In the genomic region with DNA sequence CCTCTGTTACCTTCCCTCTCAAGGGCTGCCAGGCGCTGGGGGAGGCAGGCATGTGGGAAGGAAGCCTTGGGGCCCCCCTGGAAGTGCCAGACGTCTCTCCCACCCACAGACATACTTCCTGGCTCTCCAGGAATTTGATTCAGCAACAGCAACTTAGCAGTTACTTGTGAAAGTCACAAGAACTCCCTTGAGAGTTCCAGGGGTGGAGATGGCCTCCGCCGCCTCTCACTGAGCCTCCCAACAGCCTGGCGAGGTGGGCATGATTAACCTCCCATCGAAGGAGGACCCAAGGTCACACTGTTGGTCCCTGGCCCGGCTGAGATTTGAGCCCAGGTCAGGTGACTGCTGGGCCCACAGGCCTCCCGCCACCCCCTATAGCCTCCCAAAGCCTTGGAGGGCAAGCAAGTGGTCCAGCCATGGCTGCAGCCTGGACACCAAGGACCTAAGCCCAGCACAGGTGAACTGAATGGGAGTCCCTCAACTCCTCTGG, we compare ENCODE assay signal across 11 cellular contexts. TPM values are rescaled to one million over a fixed set of nuclear protein-coding genes. Genes with fewer than 3 reads are reported as not detected.
A peak's percentile ranks its signal among the peaks of the same experiment; 100 is the strongest.
DNase-seq lines count a peak whose midpoint lies in the region; ATAC-seq, FAIRE-seq and TF ChIP-seq lines count a peak whose summit lies in the region.
"Had no signal": no experiment of that assay in that cellular context is flagged by ENCODE, and none has a peak within 500 bp of the region (broad histone marks: within the 10 kb centered on the region; RNA-seq: fewer than 3 reads in every experiment).

No MANE protein-coding gene starts in this region.

- H3K27me3 ChIP-seq in SJSA1 (replicated peaks) (no peaks in the 10 kb centered on the region), fibroblast of lung (ENCODE audit: control insufficient read depth, insufficient read depth, low read length) (peaks cover 21% of the 10 kb centered on the region), trophoblast cell (ENCODE audit: insufficient read depth, low read length) (no peaks in the 10 kb centered on the region)

- H3K79me1 ChIP-seq in trophoblast cell (ENCODE audit: low read length) = peaks cover 3% of the 10 kb centered on the region

- H3K79me2 ChIP-seq in fibroblast of lung (ENCODE audit: control insufficient read depth, insufficient read depth, low read length) (no peaks in the 10 kb centered on the region), trophoblast cell (ENCODE audit: control insufficient read depth, insufficient read depth, low read length, poor library complexity) (no peaks in the 10 kb centered on the region)

- no peak for TF ChIP-seq CTCF in fibroblast of lung (conservative IDR thresholded peaks at IDR 0.05 in 1 of 2, IDR thresholded peaks at IDR 0.05 in 1 of 2; ENCODE audit: low read depth in 1 of 2, low read length in 2 of 2)

- H2AFZ ChIP-seq in fibroblast of lung (ENCODE audit: low read length) (no peak overlapping the region), trophoblast cell (ENCODE audit: insufficient read depth, low read length, poor library complexity) (no peak overlapping the region)

- no peak overlapping the region for H2AK5ac ChIP-seq in trophoblast cell (ENCODE audit: low read length)

- no peak overlapping the region for H3K18ac ChIP-seq in trophoblast cell (ENCODE audit: low read length)

- H4K91ac ChIP-seq in trophoblast cell (ENCODE audit: low read depth, low read length) = no peak overlapping the region

- ATAC-seq in HG03175 (IDR thresholded peaks at IDR 0.05; ENCODE audit: unreplicated experiment) (no peak), GM18502 (IDR thresholded peaks at IDR 0.05; ENCODE audit: poor library complexity, unreplicated experiment) (no peak)

- no peaks in the 10 kb centered on the region for H4K20me1 ChIP-seq in fibroblast of lung (ENCODE audit: control insufficient read depth, extremely low read depth, insufficient read depth, low read length)

- no peak overlapping the region for H3K4ac ChIP-seq in trophoblast cell (ENCODE audit: low read depth, low read length)

- no peak overlapping the region for H4K12ac ChIP-seq in trophoblast cell (ENCODE audit: low read depth, low read length)

- peaks cover 56% of the 10 kb centered on the region for H3K4me1 ChIP-seq in SJSA1 (replicated peaks)
- peaks cover 20% of the 10 kb centered on the region for H3K4me1 ChIP-seq in fibroblast of lung (ENCODE audit: control insufficient read depth, extremely low read depth, insufficient read depth, low read length)
- peaks cover 18 to 30% of the 10 kb centered on the region in 2 experiments for H3K4me1 ChIP-seq in trophoblast cell (ENCODE audit: control insufficient read depth in 1 of 2, insufficient read depth in 2 of 2, low read length in 2 of 2)

- no peak overlapping the region for H3K14ac ChIP-seq in trophoblast cell (ENCODE audit: low read length)

- H3K27ac ChIP-seq in SJSA1 (peak overlapping the region; percentile 85), fibroblast of lung (ENCODE audit: insufficient read depth, low read length) (no peak overlapping the region), skin epidermis (peak overlapping the region in 17 of 21 experiments; percentile 14 to 85 (median 75)), trophoblast cell (ENCODE audit: low read depth, low read length) (no peak overlapping the region)

- H3K36me3 ChIP-seq in SJSA1 = no peaks in the 10 kb centered on the region
- H3K36me3 ChIP-seq in fibroblast of lung (ENCODE audit: control insufficient read depth, insufficient read depth, low read length) = no peaks in the 10 kb centered on the region
- H3K36me3 ChIP-seq in trophoblast cell (ENCODE audit: control insufficient read depth in 1 of 2, insufficient read depth in 2 of 2, low read length in 2 of 2) = no peaks in the 10 kb centered on the region

- DNase-seq in GF-D8 (lab: John Stamatoyannopoulos, UW) = peak; percentile 10
- peak; percentile 46 to 55 for DNase-seq in SJSA1 (ENCODE audit: low read depth in 1 of 2, low spot score in 2 of 2)
- peak; percentile 31 to 74 for DNase-seq in fibroblast of lung (ENCODE audit: low read depth in 2 of 2)
- DNase-seq in urothelium cell line (ENCODE audit: low spot score) = no peak
- DNase-seq in trophoblast cell = no peak
- DNase-seq: effector CD8-positive, alpha-beta T cell; HFFc6; NCI-H2227 treated with DMSO at 0.1 percent for 48 hours had no signal

- H3K9me3 ChIP-seq in SJSA1 (replicated peaks) (no peaks in the 10 kb centered on the region), fibroblast of lung (ENCODE audit: control insufficient read depth, insufficient read depth, low read depth, low read length) (no peaks in the 10 kb centered on the region), trophoblast cell (ENCODE audit: insufficient read depth, low read depth, low read length) (no peaks in the 10 kb centered on the region)

- H2BK120ac ChIP-seq in trophoblast cell (ENCODE audit: insufficient read depth, low read length, poor library complexity) = no peak overlapping the region

- H2BK5ac ChIP-seq in trophoblast cell (ENCODE audit: low read depth, low read length, poor library complexity) = no peak overlapping the region

- H3K9ac ChIP-seq in fibroblast of lung (ENCODE audit: insufficient read depth, low read length) (no peak overlapping the region), trophoblast cell (ENCODE audit: low read length) (no peak overlapping the region)

- H3K4me2 ChIP-seq in fibroblast of lung (ENCODE audit: extremely low read depth, insufficient read depth, low read length) (no peak overlapping the region), trophoblast cell (ENCODE audit: low read length) (no peak overlapping the region)

- FAIRE-seq in urothelium cell line (lab: Jason Lieb, UNC) = no peak

- no peak overlapping the region for H3K23ac ChIP-seq in trophoblast cell (ENCODE audit: low read length)

- H3K4me3 ChIP-seq in SJSA1 = no peak overlapping the region
- no peak overlapping the region for H3K4me3 ChIP-seq in fibroblast of lung (replicated peaks in 1 of 4; ENCODE audit: control extremely low read depth in 1 of 4, insufficient read depth in 1 of 4, low read depth in 3 of 4, low read length in 4 of 4)
- H3K4me3 ChIP-seq in skin epidermis = no peak overlapping the region
- H3K4me3 ChIP-seq in trophoblast cell (ENCODE audit: low read depth, low read length) = no peak overlapping the region

- no peak overlapping the region for H2BK12ac ChIP-seq in trophoblast cell (ENCODE audit: low read length)

- H4K8ac ChIP-seq in trophoblast cell (ENCODE audit: low read depth, low read length) = no peak overlapping the region

- no CpG with 5 or more reads among the region's 8 CpGs for WGBS in trophoblast cell (ENCODE audit: extremely low coverage, insufficient coverage, insufficient read length)

RNA-seq across cellular contexts. Expression of gene TSKU, which starts 14.0 kb away (rescaled TPM):
- 19.5 and 19.8 TPM in 2 replicates for total RNA-seq in SJSA1 (2014; rRNA removed; shearing (Covaris generic))
- 5.0 and 5.1 TPM in 2 replicates for total RNA-seq in fibroblast of lung
- polyA plus RNA-seq in fibroblast of lung = 4.5 and 10.6 TPM in 2 replicates
- polyA plus RNA-seq in fibroblast of lung (2012) = 6.1 and 16.1 TPM in 2 replicates
- polyA minus RNA-seq in fibroblast of lung (ENCODE audit: low replicate concordance) = 8.2 and 21.6 TPM in 2 replicates
- 34.0 and 35.3 TPM in 2 replicates for polyA plus RNA-seq in trophoblast cell (2013)

Comparison
In these comparisons a context has a peak if more than half of its experiments do, and no peak if none do; other contexts are left out.
1. DNase-seq: peak in GF-D8 (single experiment), SJSA1 (2 of 2) and fibroblast of lung (2 of 2); none in urothelium cell line (single experiment) and trophoblast cell (0 of 2).
2. H3K27ac ChIP-seq: peak in SJSA1 (single experiment) and skin epidermis (17 of 21); none in fibroblast of lung (single experiment) and trophoblast cell (single experiment).